Comparison of ENCODE assay signal across 8 cellular contexts in the genomic region with DNA sequence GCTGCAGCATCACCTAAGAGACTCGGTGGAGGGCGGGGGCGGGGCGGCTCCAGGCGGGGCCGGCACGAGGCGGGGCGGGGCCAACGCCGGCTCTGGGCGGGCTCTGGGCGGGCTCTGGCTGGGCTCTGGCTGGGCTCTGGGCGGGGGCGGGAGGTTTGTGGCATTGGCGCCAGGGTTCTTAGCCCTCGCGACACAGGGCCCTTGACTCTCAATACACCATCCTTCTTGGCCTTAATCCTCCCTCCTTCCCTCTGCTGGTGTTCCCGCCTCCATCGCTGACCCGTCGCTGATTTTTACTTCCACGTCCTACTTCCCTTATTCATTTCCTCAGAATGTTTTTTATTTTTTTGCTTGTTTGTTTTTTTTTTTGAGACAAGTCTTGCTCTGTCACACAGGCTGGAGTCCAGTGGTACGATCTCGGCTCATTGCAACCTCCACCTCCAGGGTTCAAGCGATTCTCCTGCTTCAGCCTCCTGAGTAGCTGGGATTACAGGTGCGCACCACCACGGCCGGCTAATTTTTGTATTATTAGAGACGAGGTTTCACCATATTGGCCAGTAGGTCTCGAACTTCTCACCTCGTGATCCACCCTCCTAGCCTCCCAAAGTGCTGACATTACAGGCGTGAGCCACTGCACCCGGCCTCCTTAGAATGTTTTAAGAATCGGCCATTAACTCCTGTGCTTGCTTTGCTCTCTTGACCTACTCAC.
DNase-seq lines count a peak whose midpoint lies in the region; ATAC-seq and TF ChIP-seq lines count a peak whose summit lies in the region.

Gene BLTP3B (minus strand): TSS at position 24 of the 709 bp plus-strand sequence. CDS start 239 bp downstream, outside the sequence.

- DNase-seq in ACHN (peak; percentile 85), NCI-H345 (lab: John Stamatoyannopoulos, UW) (peak; percentile 87), cardiac fibroblast (ENCODE audit: low read depth in 2 of 2) (peak; percentile 78 to 86), iris pigment epithelial cell (ENCODE audit: low read depth) (peak; percentile 76)
- DNase-seq in activated CD4-positive, CD25-positive, alpha-beta regulatory T cell (lab: John Stamatoyannopoulos, UW), result peak; percentile 86 to 90 (median 86)
- DNase-seq in stimulated activated CD4-positive, alpha-beta T cell treated with anti-CD3 and anti-CD28 coated beads, Interleukin-12 subunit alpha, Interleukin-12 subunit beta, amount 100 ng/mL, for 24 hours (ENCODE audit: low read depth in 2 of 2), result peak; percentile 85 to 90

- in situ Hi-C loops in ACHN (cut with HindIII; ENCODE audit: low pct_ligation_motif_present, low pct_unique_long_range_greater_than_20kb, low sequenced_read_pairs), result no loop called here

- ATAC-seq in GM19023 (IDR thresholded peaks at IDR 0.05; ENCODE audit: unreplicated experiment), result peak; percentile 80
- ATAC-seq in HG03175 (IDR thresholded peaks at IDR 0.05; ENCODE audit: unreplicated experiment), result peak; percentile 79

- no peak for TF ChIP-seq CTCF in cardiac fibroblast (IDR thresholded peaks at IDR 0.05; ENCODE audit: low read depth, low read length)

- peak within 1 kb of the TSS; percentile 86 to 94 for H3K4me3 ChIP-seq in cardiac fibroblast (replicated peaks in 1 of 2; ENCODE audit: low read depth in 2 of 2, low read length in 2 of 2)

Comparison
In these comparisons a context has a peak if more than half of its experiments do, and no peak if none do; other contexts are left out.
1. Peak in every context shown above with its lines: DNase-seq, ATAC-seq and H3K4me3 ChIP-seq.